In genomic region chr12:120649442-120650248, GRCh38 we compare ENCODE assay signal across 7 cellular contexts. TPM values are rescaled to one million over a fixed set of nuclear protein-coding genes. Genes with fewer than 3 reads are reported as not detected.
DNase-seq lines count a peak whose midpoint lies in the region; TF ChIP-seq lines count a peak whose summit lies in the region.

No MANE protein-coding gene starts in this region.

- TF ChIP-seq POLR2A in sigmoid colon (IDR thresholded peaks at IDR 0.05), result no peak
- TF ChIP-seq POLR2A in erythroblast (IDR thresholded peaks at IDR 0.05; ENCODE audit: low read length), result no peak

- H3K36me3 ChIP-seq in OCI-LY1 (ENCODE audit: insufficient read depth, low read length) (no peaks in the 10 kb centered on the region), sigmoid colon (no peaks in the 10 kb centered on the region)

- peak overlapping the region; percentile 28; the same call in 1 of the 2 replicates for H3K4me2 ChIP-seq in OCI-LY1 (ENCODE audit: low read length)

- H3K9ac ChIP-seq in OCI-LY1 (ENCODE audit: low read length), result no peak overlapping the region

- TF ChIP-seq CTCF in GM12875 (IDR thresholded peaks at IDR 0.05; ENCODE audit: borderline replicate concordance, insufficient read depth, low read depth, low read length) (no peak), OCI-LY1 (IDR thresholded peaks at IDR 0.05; ENCODE audit: low read length) (no peak), epithelial cell of proximal tubule (conservative IDR thresholded peaks at IDR 0.05; ENCODE audit: low read depth, low read length) (no peak), sigmoid colon (IDR thresholded peaks at IDR 0.05) (peak in 2 of 4 experiments; percentile 4 to 48)

- no peaks in the 10 kb centered on the region for H3K79me2 ChIP-seq in OCI-LY1 (ENCODE audit: insufficient read depth, low read length)

- H3K27ac ChIP-seq in OCI-LY1 (ENCODE audit: low read depth, low read length, poor library complexity, severe bottlenecking), result no peak overlapping the region
- H3K27ac ChIP-seq in sigmoid colon, result peak overlapping the region; percentile 68 to 81 (median 77)

- peaks cover 5% of the 10 kb centered on the region for H3K4me1 ChIP-seq in OCI-LY1 (ENCODE audit: insufficient read depth, low read length, severe bottlenecking)
- H3K4me1 ChIP-seq in sigmoid colon, result peaks cover 0 to 54% (median 40%) of the 10 kb centered on the region in 4 donors

- H3K27me3 ChIP-seq in OCI-LY1 (ENCODE audit: insufficient read depth, low read length) (peaks cover 6% of the 10 kb centered on the region; the same call in 1 of the 2 replicates), sigmoid colon (peaks cover 0 to 13% (median 9%) of the 10 kb centered on the region in 3 donors)

- H3F3A ChIP-seq in OCI-LY1 (ENCODE audit: insufficient read depth, low read length), result no peaks in the 10 kb centered on the region

- H2AFZ ChIP-seq in OCI-LY1 (ENCODE audit: low read length), result no peak overlapping the region

- intact Hi-C loops in sigmoid colon (cut with DNase I), result loop anchor here (2.0 kb wide), 4 partner anchors 37 to 321 kb away; partner anchors contain the start of gene MLEC

- TF ChIP-seq EP300 in sigmoid colon (IDR thresholded peaks at IDR 0.05), result no peak

- 20 to 41% methylated on average over 33 of the region's 33 CpGs for WGBS in sigmoid colon, 2 donors

- DNase-seq in epithelial cell of proximal tubule (ENCODE audit: low read depth), result no peak
- no peak for DNase-seq in sigmoid colon
- no peak for DNase-seq in erythroblast (lab: John Stamatoyannopoulos, UW)
- DNase-seq in activated CD4-positive, CD25-positive, alpha-beta regulatory T cell treated with anti-CD3 and anti-CD28 coated beads, Interleukin-2, amount 50 U/mL, for 72 hours, result no peak
- no peak for DNase-seq in germinal center (ENCODE audit: low spot score)

- peak overlapping the region; percentile 40 for H3K4me3 ChIP-seq in GM12875 (ENCODE audit: low read depth, low read length)
- H3K4me3 ChIP-seq in OCI-LY1 (ENCODE audit: low read depth, low read length, poor library complexity, severe bottlenecking), result no peak overlapping the region
- peak overlapping the region; percentile 48 for H3K4me3 ChIP-seq in epithelial cell of proximal tubule (ENCODE audit: low read depth, low read length)
- H3K4me3 ChIP-seq in sigmoid colon, result peak overlapping the region; percentile 19 to 45 (median 42)

- no peaks in the 10 kb centered on the region for H4K20me1 ChIP-seq in OCI-LY1 (ENCODE audit: insufficient read depth, low read length)

- H3K9me3 ChIP-seq in OCI-LY1 (ENCODE audit: low read length), result no peaks in the 10 kb centered on the region
- no peaks in the 10 kb centered on the region for H3K9me3 ChIP-seq in sigmoid colon

- no peaks in the 10 kb centered on the region for H3K9me2 ChIP-seq in OCI-LY1 (ENCODE audit: low read depth, low read length)

RNA-seq across cellular contexts. Expression of gene CABP1, which starts 9.2 kb away (rescaled TPM):
- total RNA-seq in epithelial cell of proximal tubule, result 0.14 and 1.1 TPM in 2 replicates
- 1 to 10 TPM in 3 of 4 donors, under 1 TPM in 1; 0.71 to 1.8 (median 1.7) TPM for total RNA-seq in sigmoid colon
- polyA plus RNA-seq in sigmoid colon, result 1 to 10 TPM in 1 of 3 donors, under 1 TPM in 2; 0.60 to 1.6 (median 0.92) TPM

RNA-seq across cellular contexts. Expression of gene MLEC, which starts 37.3 kb away (rescaled TPM):
- total RNA-seq in epithelial cell of proximal tubule (99.5 and 124 TPM in 2 replicates), sigmoid colon (10 to 100 TPM; 30.3 to 40.3 (median 33.6) TPM)
- 100 to 1,000 TPM in 1 of 3 donors, 10 to 100 TPM in 2; 22.2 to 164 (median 31.0) TPM for polyA plus RNA-seq in sigmoid colon
